8 cellular contexts compared by ENCODE assay signal in the genomic region with DNA sequence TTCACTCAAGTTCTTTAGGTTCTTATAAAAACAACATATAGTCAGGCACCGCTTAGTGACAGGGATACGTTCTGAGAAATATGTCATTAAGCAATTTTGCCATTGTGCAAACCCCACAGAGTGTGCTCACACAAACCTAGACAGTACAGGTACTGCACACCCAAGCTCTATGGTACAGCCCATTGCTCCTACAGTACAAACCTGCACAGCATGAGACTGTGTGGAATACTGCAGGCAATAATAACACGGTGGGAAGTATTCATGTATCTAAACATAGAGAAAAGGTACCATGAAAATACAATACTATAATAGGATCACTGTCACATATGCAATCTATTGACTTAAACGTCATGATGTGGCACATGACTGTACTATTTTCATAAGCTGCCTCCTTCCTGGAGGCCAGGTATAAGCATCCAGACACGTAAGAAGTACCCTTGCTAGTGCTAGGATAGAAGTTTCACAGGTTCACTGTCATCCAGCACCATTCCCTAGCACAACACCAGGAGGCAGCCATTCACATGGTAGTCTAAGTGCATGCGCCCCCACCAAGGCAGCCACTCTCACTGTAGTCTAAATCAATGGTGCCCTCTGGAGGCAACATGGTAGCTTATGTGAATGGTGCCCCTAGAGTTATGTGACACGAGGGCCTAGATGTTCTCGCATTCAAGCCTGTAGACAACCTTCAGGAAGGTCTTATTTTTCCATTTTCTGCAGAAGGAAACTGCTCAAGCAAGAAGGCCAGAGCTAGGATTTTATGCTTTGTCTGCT.
A peak's percentile ranks its signal among the peaks of the same experiment; 100 is the strongest.
DNase-seq lines count a peak whose midpoint lies in the region; ATAC-seq and TF ChIP-seq lines count a peak whose summit lies in the region.

No MANE protein-coding gene starts in this region.

- peak; percentile 56 for ATAC-seq in GM18909 (IDR thresholded peaks at IDR 0.05; ENCODE audit: poor library complexity, unreplicated experiment)
- no peak for ATAC-seq in HG02885 (IDR thresholded peaks at IDR 0.05; ENCODE audit: poor library complexity, unreplicated experiment)
- ATAC-seq in HG03520 (IDR thresholded peaks at IDR 0.05; ENCODE audit: unreplicated experiment): no peak
- ATAC-seq in GM21529 (IDR thresholded peaks at IDR 0.05; ENCODE audit: unreplicated experiment): no peak

- DNase-seq in AG10803 (ENCODE audit: low read depth): peak; percentile 37
- peak; percentile 87 for DNase-seq in OCI-M1 (lab: John Stamatoyannopoulos, UW)
- DNase-seq in fibroblast of pulmonary artery (ENCODE audit: low read depth): peak; percentile 69
- DNase-seq in GOT3 (lab: John Stamatoyannopoulos, UW): no peak

- peak; percentile 43 for TF ChIP-seq CTCF in AG10803 (conservative IDR thresholded peaks at IDR 0.05; ENCODE audit: low read length)
- peak; percentile 45 for TF ChIP-seq CTCF in fibroblast of pulmonary artery (IDR thresholded peaks at IDR 0.05; ENCODE audit: low read length, missing control alignments)

- no peak overlapping the region for H3K4me3 ChIP-seq in AG10803 (ENCODE audit: low read length)
- H3K4me3 ChIP-seq in fibroblast of pulmonary artery (replicated peaks; ENCODE audit: low read depth, low read length): no peak overlapping the region
